In the genomic region with DNA sequence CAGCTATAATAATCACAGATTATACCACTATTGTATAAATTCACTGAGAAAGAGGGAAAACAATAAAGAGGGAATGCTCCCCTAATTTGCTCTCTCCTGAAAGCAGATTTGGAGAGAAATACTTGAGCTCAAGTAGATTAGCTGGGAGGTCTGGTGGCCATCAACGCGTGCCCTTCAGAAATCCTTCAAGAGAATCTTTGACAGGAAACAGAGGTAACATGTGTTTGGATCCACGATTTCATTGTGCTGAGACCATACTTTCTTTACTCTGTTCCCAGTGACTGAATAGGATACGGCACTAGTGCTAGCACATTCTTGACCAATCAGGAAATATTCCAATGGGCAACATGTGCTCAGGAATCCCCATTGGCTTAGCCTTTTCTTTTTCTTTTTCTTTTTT, we compare ENCODE assay signal across 2 cellular contexts.
TF ChIP-seq lines count a peak whose summit lies in the region.

No MANE protein-coding gene starts in this region.

TF ChIP-seq in GM23338, 12 proteins besides CTCF, POLR2A, EP300 and RAD21 (continued from another document):
- TF ChIP-seq REST (IDR thresholded peaks at IDR 0.05; ENCODE audit: unreplicated experiment) = no peak
- TF ChIP-seq JUNB (IDR thresholded peaks at IDR 0.05; ENCODE audit: unreplicated experiment) = no peak
- TF ChIP-seq POLR2AphosphoS5 (IDR thresholded peaks at IDR 0.05; ENCODE audit: low read depth) = no peak
- no peak for TF ChIP-seq ETS1 (IDR thresholded peaks at IDR 0.05)
- no peak for TF ChIP-seq ZNF331 (CRISPR knock-in tag; IDR thresholded peaks at IDR 0.05; ENCODE audit: low read depth)
- no peak for TF ChIP-seq EZH2phosphoT487 (IDR thresholded peaks at IDR 0.05; ENCODE audit: unreplicated experiment)
- TF ChIP-seq EZH2 (IDR thresholded peaks at IDR 0.05; ENCODE audit: low read depth, unreplicated experiment) = no peak
- TF ChIP-seq, protein P1, sequence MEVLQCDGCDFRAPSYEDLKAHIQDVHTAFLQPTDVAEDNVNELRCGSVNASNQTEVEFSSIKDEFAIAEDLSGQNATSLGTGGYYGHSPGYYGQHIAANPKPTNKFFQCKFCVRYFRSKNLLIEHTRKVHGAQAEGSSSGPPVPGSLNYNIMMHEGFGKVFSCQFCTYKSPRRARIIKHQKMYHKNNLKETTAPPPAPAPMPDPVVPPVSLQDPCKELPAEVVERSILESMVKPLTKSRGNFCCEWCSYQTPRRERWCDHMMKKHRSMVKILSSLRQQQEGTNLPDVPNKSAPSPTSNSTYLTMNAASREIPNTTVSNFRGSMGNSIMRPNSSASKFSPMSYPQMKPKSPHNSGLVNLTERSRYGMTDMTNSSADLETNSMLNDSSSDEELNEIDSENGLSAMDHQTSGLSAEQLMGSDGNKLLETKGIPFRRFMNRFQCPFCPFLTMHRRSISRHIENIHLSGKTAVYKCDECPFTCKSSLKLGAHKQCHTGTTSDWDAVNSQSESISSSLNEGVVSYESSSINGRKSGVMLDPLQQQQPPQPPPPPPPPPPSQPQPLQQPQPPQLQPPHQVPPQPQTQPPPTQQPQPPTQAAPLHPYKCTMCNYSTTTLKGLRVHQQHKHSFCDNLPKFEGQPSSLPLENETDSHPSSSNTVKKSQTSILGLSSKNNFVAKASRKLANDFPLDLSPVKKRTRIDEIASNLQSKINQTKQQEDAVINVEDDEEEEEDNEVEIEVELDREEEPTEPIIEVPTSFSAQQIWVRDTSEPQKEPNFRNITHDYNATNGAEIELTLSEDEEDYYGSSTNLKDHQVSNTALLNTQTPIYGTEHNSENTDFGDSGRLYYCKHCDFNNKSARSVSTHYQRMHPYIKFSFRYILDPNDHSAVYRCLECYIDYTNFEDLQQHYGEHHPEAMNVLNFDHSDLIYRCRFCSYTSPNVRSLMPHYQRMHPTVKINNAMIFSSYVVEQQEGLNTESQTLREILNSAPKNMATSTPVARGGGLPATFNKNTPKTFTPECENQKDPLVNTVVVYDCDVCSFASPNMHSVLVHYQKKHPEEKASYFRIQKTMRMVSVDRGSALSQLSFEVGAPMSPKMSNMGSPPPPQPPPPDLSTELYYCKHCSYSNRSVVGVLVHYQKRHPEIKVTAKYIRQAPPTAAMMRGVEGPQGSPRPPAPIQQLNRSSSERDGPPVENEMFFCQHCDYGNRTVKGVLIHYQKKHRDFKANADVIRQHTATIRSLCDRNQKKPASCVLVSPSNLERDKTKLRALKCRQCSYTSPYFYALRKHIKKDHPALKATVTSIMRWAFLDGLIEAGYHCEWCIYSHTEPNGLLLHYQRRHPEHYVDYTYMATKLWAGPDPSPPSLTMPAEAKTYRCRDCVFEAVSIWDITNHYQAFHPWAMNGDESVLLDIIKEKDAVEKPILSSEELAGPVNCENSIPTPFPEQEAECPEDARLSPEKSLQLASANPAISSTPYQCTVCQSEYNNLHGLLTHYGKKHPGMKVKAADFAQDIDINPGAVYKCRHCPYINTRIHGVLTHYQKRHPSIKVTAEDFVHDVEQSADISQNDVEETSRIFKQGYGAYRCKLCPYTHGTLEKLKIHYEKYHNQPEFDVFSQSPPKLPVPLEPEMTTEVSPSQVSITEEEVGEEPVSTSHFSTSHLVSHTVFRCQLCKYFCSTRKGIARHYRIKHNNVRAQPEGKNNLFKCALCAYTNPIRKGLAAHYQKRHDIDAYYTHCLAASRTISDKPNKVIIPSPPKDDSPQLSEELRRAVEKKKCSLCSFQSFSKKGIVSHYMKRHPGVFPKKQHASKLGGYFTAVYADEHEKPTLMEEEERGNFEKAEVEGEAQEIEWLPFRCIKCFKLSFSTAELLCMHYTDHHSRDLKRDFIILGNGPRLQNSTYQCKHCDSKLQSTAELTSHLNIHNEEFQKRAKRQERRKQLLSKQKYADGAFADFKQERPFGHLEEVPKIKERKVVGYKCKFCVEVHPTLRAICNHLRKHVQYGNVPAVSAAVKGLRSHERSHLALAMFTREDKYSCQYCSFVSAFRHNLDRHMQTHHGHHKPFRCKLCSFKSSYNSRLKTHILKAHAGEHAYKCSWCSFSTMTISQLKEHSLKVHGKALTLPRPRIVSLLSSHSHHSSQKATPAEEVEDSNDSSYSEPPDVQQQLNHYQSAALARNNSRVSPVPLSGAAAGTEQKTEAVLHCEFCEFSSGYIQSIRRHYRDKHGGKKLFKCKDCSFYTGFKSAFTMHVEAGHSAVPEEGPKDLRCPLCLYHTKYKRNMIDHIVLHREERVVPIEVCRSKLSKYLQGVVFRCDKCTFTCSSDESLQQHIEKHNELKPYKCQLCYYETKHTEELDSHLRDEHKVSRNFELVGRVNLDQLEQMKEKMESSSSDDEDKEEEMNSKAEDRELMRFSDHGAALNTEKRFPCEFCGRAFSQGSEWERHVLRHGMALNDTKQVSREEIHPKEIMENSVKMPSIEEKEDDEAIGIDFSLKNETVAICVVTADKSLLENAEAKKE (CRISPR knock-in tag; IDR thresholded peaks at IDR 0.05) = no peak

TF ChIP-seq in H1, 55 proteins besides CTCF, POLR2A, EP300 and RAD21 (continued from another document):
- TF ChIP-seq, protein P2, sequence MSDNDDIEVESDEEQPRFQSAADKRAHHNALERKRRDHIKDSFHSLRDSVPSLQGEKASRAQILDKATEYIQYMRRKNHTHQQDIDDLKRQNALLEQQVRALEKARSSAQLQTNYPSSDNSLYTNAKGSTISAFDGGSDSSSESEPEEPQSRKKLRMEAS (IDR thresholded peaks at IDR 0.05) = no peak
- TF ChIP-seq YY1 (IDR thresholded peaks at IDR 0.05; ENCODE audit: low read depth, low read length) (no peak), ASH2L (IDR thresholded peaks at IDR 0.05; ENCODE audit: low read length) (no peak)
